In the genomic region with DNA sequence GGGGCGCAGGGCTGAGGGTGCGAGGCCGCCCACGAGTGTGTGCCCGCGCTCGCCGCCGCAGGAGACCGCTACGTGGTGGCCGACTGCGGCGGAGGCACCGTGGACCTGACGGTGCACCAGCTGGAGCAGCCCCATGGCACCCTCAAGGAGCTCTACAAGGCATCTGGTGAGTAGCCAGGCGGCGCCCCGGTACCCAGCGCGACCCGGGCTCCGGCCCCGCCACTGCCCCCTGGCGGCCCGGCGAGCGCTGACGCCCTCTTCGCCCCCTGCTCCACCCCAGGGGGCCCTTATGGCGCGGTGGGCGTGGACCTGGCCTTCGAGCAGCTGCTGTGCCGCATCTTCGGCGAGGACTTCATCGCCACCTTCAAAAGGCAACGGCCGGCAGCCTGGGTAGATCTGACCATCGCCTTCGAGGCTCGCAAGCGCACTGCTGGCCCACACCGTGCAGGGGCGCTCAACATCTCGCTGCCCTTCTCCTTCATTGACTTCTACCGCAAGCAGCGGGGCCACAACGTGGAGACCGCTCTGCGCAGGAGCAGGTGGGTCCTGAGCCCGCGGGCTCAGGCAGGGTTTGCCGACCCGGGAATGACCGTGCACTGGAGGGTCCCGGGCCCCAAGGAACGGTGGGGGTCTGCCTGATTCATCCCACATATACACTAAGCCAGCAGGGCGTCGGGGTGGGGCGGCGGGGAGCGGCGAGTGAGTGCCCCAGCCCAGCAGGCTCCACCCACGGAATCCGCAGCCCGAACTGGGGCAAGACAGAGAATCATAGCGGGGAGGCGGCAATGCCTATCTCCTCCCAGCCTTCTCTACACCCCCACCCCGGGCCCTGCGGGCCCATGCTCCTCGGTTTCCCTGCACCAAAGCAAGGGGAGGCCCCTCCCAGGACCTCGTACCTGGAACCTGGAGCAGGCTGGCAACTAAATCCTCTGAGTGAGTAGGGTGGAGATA, we compare ENCODE assay signal across 10 cellular contexts. TPM values are rescaled to one million over a fixed set of nuclear protein-coding genes. Genes with fewer than 3 reads are reported as not detected.
DNase-seq lines count a peak whose midpoint lies in the region; ATAC-seq, FAIRE-seq and TF ChIP-seq lines count a peak whose summit lies in the region.
"Had no signal": no experiment of that assay in that cellular context is flagged by ENCODE, and none has a peak within 500 bp of the region (broad histone marks: within the 10 kb centered on the region; RNA-seq: fewer than 3 reads in every experiment).

No MANE protein-coding gene starts in this region.

- ATAC-seq in HG03439 (IDR thresholded peaks at IDR 0.05; ENCODE audit: unreplicated experiment): no peak
- ATAC-seq in GM21717 (IDR thresholded peaks at IDR 0.05; ENCODE audit: unreplicated experiment): no peak

- H3K4me3 ChIP-seq in right atrium auricular region (peak overlapping the region; percentile 3 to 20), small intestine (ENCODE audit: low read depth in 1 of 2, low read length in 2 of 2) (no peak overlapping the region)

- H3K4me1 ChIP-seq in right atrium auricular region: peaks cover 0 to 32% of the 10 kb centered on the region in 2 donors
- H3K4me1 ChIP-seq in small intestine (ENCODE audit: control insufficient read depth in 2 of 2, insufficient read depth in 1 of 2, low read depth in 1 of 2, low read length in 1 of 2): peaks cover 0 to 7% of the 10 kb centered on the region in 2 donors

- H3K9me3 ChIP-seq in right atrium auricular region: no peaks in the 10 kb centered on the region
- no peaks in the 10 kb centered on the region for H3K9me3 ChIP-seq in small intestine (ENCODE audit: control insufficient read depth, low read depth)

- FAIRE-seq in small intestine (lab: Jason Lieb, UNC): no peak

- TF ChIP-seq CTCF in right atrium auricular region (IDR thresholded peaks at IDR 0.05): peak; percentile 47 to 81

- no peaks in the 10 kb centered on the region for H3K27me3 ChIP-seq in right atrium auricular region
- H3K27me3 ChIP-seq in small intestine (ENCODE audit: control insufficient read depth in 2 of 2, insufficient read depth in 2 of 2, low read length in 2 of 2): no peaks in the 10 kb centered on the region

- no peaks in the 10 kb centered on the region for H3K36me3 ChIP-seq in right atrium auricular region
- no peaks in the 10 kb centered on the region for H3K36me3 ChIP-seq in small intestine (ENCODE audit: control insufficient read depth in 2 of 2, insufficient read depth in 2 of 2, low read length in 2 of 2)

- 25 to 53% (median 33%) methylated on average over 71 to 74 of the region's 74 CpGs for WGBS in small intestine, 3 donors

- peak; percentile 71 for DNase-seq in DMS53 treated with DMSO at 0.1 percent for 48 hours (lab: John Stamatoyannopoulos, UW; ENCODE audit: unreplicated experiment)
- DNase-seq in M059J (ENCODE audit: low read depth): peak; percentile 62
- peak; percentile 41 for DNase-seq in activated T-cell treated with anti-CD3 and anti-CD28 coated beads, Interleukin-2, amount 50 U/mL, for 1 hour
- DNase-seq in right atrium auricular region (ENCODE audit: low spot score): no peak
- DNase-seq in small intestine: peak; percentile 38
- no peak for DNase-seq in GF-D8 (lab: John Stamatoyannopoulos, UW)

- H3K27ac ChIP-seq in right atrium auricular region (no peak overlapping the region), small intestine (ENCODE audit: low read depth in 1 of 2, low read length in 1 of 2) (no peak overlapping the region)
- H3K27ac ChIP-seq: epithelial cell of prostate had no signal

RNA-seq across cellular contexts. Expression of a gene that starts 17.5 kb away (rescaled TPM):
- 0.05 TPM in 1 of 2 replicates, not detected in the other for total RNA-seq in M059J (2014; rRNA removed; shearing (Covaris generic))
- total RNA-seq in right atrium auricular region: 10 to 100 TPM; 11.2 to 13.4 TPM
- polyA plus RNA-seq in small intestine: 1 to 10 TPM in 2 of 3 donors, not detected in 1; 2.7 to 9.7 TPM
- polyA plus RNA-seq: IgD-negative memory B cell had no signal

RNA-seq across cellular contexts. Expression of a gene that starts 17.6 kb away (rescaled TPM):
- total RNA-seq in M059J (2014; rRNA removed; shearing (Covaris generic)): 26.8 and 39.1 TPM in 2 replicates
- 10 to 100 TPM; 10.8 to 11.2 TPM for total RNA-seq in right atrium auricular region
- 10 to 100 TPM in 2 of 3 donors, 1 to 10 TPM in 1; 5.8 to 38.4 (median 14.3) TPM for polyA plus RNA-seq in small intestine

RNA-seq across cellular contexts. Expression of a gene that starts 31.3 kb away (rescaled TPM):
- total RNA-seq in M059J (2014; rRNA removed; shearing (Covaris generic)): 0.27 and 0.34 TPM in 2 replicates
- total RNA-seq in right atrium auricular region: under 1 TPM in 1 of 2 donors, not detected in 1; 0.31 TPM
- under 1 TPM in 1 of 3 donors, not detected in 2; 0.06 TPM for polyA plus RNA-seq in small intestine
- polyA plus RNA-seq: IgD-negative memory B cell had no signal

RNA-seq across cellular contexts. Expression of a gene that starts 36.6 kb away (rescaled TPM):
- 80.2 and 161 TPM in 2 replicates for total RNA-seq in M059J (2014; rRNA removed; shearing (Covaris generic))
- total RNA-seq in right atrium auricular region: 10 to 100 TPM; 49.1 to 77.1 TPM
- 10 to 100 TPM; 60.4 to 73.2 (median 60.5) TPM for polyA plus RNA-seq in small intestine

RNA-seq across cellular contexts. Expression of a gene that starts 37.6 kb away (rescaled TPM):
- total RNA-seq in M059J (2014; rRNA removed; shearing (Covaris generic)): not detected in 2 replicates
- 1 to 10 TPM; 3.2 to 3.9 TPM for total RNA-seq in right atrium auricular region
- polyA plus RNA-seq in small intestine: 1 to 10 TPM in 2 of 3 donors, under 1 TPM in 1; 0.22 to 6.3 (median 1.1) TPM
- polyA plus RNA-seq: IgD-negative memory B cell had no signal

Comparison
In these comparisons a context has a peak if more than half of its experiments do, and no peak if none do; other contexts are left out.
1. DNase-seq: peak in DMS53 treated with DMSO at 0.1 percent for 48 hours (single experiment), M059J (single experiment), activated T-cell treated with anti-CD3 and anti-CD28 coated beads, Interleukin-2, amount 50 U/mL, for 1 hour (single experiment) and small intestine (single experiment); none in right atrium auricular region (single experiment) and GF-D8 (single experiment).
2. H3K4me3 ChIP-seq: peak in right atrium auricular region (2 of 2); none in small intestine (0 of 2).
3. RNA of a gene that starts 17.5 kb away (total RNA-seq): 11.2 to 13.4 TPM in right atrium auricular region; 0.05 TPM in M059J; every median in the first group is over 10 times any median in the second.